1 cellular context compared by ENCODE assay signal in genomic region chr13:98446234-98446621, GRCh38.
TF ChIP-seq lines count a peak whose summit lies in the region.

No MANE protein-coding gene starts in this region.

TF ChIP-seq in HepG2, 621 proteins besides CTCF, POLR2A, EP300 and RAD21 (continued from another document):
- TF ChIP-seq BATF2 (CRISPR knock-in tag; IDR thresholded peaks at IDR 0.05), result no peak
- no peak for TF ChIP-seq ZNF441 (CRISPR knock-in tag; IDR thresholded peaks at IDR 0.05; ENCODE audit: borderline replicate concordance)
- TF ChIP-seq CREB3 (CRISPR knock-in tag; IDR thresholded peaks at IDR 0.05), result no peak
- peak; percentile 27; the same call in 1 of the 2 replicates for TF ChIP-seq AKAP8 (CRISPR knock-in tag; IDR thresholded peaks at IDR 0.05)
- TF ChIP-seq SSRP1 (CRISPR knock-in tag; IDR thresholded peaks at IDR 0.05), result no peak
- no peak for TF ChIP-seq MXD4 (CRISPR knock-in tag; IDR thresholded peaks at IDR 0.05)
- peak; percentile 91 for TF ChIP-seq AGO2 (optimal IDR thresholded peaks at IDR 0.05; ENCODE audit: low read depth, low read length)
- TF ChIP-seq ZNF839 (CRISPR knock-in tag; IDR thresholded peaks at IDR 0.05; ENCODE audit: borderline replicate concordance), result no peak
- TF ChIP-seq PAF1 (CRISPR knock-in tag; IDR thresholded peaks at IDR 0.05), result 0 out of 2 replicates have a peak, but pooled peaks have one; percentile 17
- TF ChIP-seq POLR2AphosphoS5 (IDR thresholded peaks at IDR 0.05; ENCODE audit: low read depth, low read length), result 0 out of 2 replicates have a peak, but pooled peaks have one; percentile 2
- TF ChIP-seq ZNF17 (CRISPR knock-in tag; IDR thresholded peaks at IDR 0.05), result no peak
- TF ChIP-seq, protein P1, sequence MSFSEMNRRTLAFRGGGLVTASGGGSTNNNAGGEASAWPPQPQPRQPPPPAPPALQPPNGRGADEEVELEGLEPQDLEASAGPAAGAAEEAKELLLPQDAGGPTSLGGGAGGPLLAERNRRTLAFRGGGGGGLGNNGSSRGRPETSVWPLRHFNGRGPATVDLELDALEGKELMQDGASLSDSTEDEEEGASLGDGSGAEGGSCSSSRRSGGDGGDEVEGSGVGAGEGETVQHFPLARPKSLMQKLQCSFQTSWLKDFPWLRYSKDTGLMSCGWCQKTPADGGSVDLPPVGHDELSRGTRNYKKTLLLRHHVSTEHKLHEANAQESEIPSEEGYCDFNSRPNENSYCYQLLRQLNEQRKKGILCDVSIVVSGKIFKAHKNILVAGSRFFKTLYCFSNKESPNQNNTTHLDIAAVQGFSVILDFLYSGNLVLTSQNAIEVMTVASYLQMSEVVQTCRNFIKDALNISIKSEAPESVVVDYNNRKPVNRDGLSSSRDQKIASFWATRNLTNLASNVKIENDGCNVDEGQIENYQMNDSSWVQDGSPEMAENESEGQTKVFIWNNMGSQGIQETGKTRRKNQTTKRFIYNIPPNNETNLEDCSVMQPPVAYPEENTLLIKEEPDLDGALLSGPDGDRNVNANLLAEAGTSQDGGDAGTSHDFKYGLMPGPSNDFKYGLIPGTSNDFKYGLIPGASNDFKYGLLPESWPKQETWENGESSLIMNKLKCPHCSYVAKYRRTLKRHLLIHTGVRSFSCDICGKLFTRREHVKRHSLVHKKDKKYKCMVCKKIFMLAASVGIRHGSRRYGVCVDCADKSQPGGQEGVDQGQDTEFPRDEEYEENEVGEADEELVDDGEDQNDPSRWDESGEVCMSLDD (CRISPR knock-in tag; IDR thresholded peaks at IDR 0.05; ENCODE audit: borderline replicate concordance), result no peak
